ENCODE assay signal across 8 cellular contexts in the genomic region with DNA sequence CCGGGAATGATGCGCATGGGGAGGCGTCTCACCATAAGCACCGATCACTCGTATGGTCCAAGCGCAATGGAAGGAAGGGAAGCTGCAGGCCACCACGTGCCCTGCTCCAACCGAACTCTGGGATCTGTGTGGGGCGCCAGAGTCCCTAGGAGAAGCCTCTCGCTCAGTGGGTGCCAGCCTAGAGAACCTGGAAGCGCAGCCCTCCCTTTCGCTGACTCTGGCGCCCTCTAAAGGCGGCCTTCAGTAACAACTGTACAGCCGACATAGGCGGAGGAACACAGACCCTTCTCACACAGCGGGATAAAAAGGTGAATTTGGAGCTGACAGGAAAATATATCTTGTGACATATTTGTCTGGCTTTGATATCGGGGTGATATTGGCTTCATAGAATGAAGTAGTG.
DNase-seq lines count a peak whose midpoint lies in the region; ATAC-seq and TF ChIP-seq lines count a peak whose summit lies in the region.

No MANE protein-coding gene starts in this region.

- POLR2A ChIA-PET in HEK293T (lab: Yijun Ruan, JAX): no interaction called here

- H3K27me3 ChIP-seq in NT2/D1 (ENCODE audit: insufficient read depth, insufficient read length): no peaks in the 10 kb centered on the region

- CTCF ChIA-PET in HEK293T (lab: Yijun Ruan, JAX): interaction anchor here (0.6 to 0.7 kb wide), 4 partner anchors 14 to 969 kb away, joined by 3 to 9 read pairs (median 5); no protein-coding TSS in a partner anchor

- no peak overlapping the region for H3K9ac ChIP-seq in NT2/D1 (ENCODE audit: insufficient read length, low read depth)

- no peaks in the 10 kb centered on the region for H3K36me3 Mint-ChIP-seq in activated T-cell treated with anti-CD3 and anti-CD28 coated beads, Interleukin-2, amount 50 U/mL, for 4 hours (ENCODE audit: insufficient read depth)

- peak; percentile 22 for DNase-seq in COLO668 (lab: John Stamatoyannopoulos, UW; ENCODE audit: unreplicated experiment)
- peak; percentile 75 for DNase-seq in HEK293T (ENCODE audit: extremely low spot score)
- peak; percentile 1 for DNase-seq in NT2/D1 (ENCODE audit: low read depth, low spot score)
- DNase-seq in activated T-cell treated with anti-CD3 and anti-CD28 coated beads, Interleukin-2, amount 50 U/mL, for 4 hours: peak; percentile 29
- DNase-seq in globus pallidus (ENCODE audit: low spot score): peak; percentile 26
- peak; percentile 65 for DNase-seq in stimulated activated CD4-positive, alpha-beta T cell treated with anti-CD3 and anti-CD28 coated beads, Interleukin-15, amount 100 ng/mL, for 24 hours

- peak; percentile 30 to 43 for ATAC-seq in activated T-cell treated with anti-CD3 and anti-CD28 coated beads, Interleukin-2, amount 50 U/mL, for 4 hours
- no peak for ATAC-seq in GM19395 (IDR thresholded peaks at IDR 0.05; ENCODE audit: unreplicated experiment)
- no peak for ATAC-seq in GM21529 (IDR thresholded peaks at IDR 0.05; ENCODE audit: unreplicated experiment)

- no peaks in the 10 kb centered on the region for H3K9me3 Mint-ChIP-seq in activated T-cell treated with anti-CD3 and anti-CD28 coated beads, Interleukin-2, amount 50 U/mL, for 4 hours

- no peaks in the 10 kb centered on the region for H3K4me1 ChIP-seq in NT2/D1 (ENCODE audit: insufficient read depth, insufficient read length)

- no peak overlapping the region for H3K4me3 Mint-ChIP-seq in activated T-cell treated with anti-CD3 and anti-CD28 coated beads, Interleukin-2, amount 50 U/mL, for 4 hours

- no peaks in the 10 kb centered on the region for H3K36me3 ChIP-seq in NT2/D1 (ENCODE audit: insufficient read depth, insufficient read length, low read length)

- H3K9me3 ChIP-seq in NT2/D1 (ENCODE audit: insufficient read depth, low read length): no peaks in the 10 kb centered on the region

- H3K4me3 ChIP-seq in NT2/D1 (ENCODE audit: insufficient read length, low read depth): no peak overlapping the region

- H3K4me1 Mint-ChIP-seq in activated T-cell treated with anti-CD3 and anti-CD28 coated beads, Interleukin-2, amount 50 U/mL, for 4 hours (ENCODE audit: low read depth): no peaks in the 10 kb centered on the region

- H3K27me3 Mint-ChIP-seq in activated T-cell treated with anti-CD3 and anti-CD28 coated beads, Interleukin-2, amount 50 U/mL, for 4 hours (ENCODE audit: low read depth): peaks cover 17% of the 10 kb centered on the region

TF ChIP-seq in HEK293T, 16 proteins besides CTCF, POLR2A, EP300 and RAD21:
- TF ChIP-seq LEF1 (IDR thresholded peaks at IDR 0.05; ENCODE audit: borderline replicate concordance): no peak
- TF ChIP-seq ZNF384 (IDR thresholded peaks at IDR 0.05): no peak
- no peak for TF ChIP-seq L3MBTL2 (conservative IDR thresholded peaks at IDR 0.05)
- no peak for TF ChIP-seq FOXK2 (IDR thresholded peaks at IDR 0.05)
- TF ChIP-seq, protein P1, sequence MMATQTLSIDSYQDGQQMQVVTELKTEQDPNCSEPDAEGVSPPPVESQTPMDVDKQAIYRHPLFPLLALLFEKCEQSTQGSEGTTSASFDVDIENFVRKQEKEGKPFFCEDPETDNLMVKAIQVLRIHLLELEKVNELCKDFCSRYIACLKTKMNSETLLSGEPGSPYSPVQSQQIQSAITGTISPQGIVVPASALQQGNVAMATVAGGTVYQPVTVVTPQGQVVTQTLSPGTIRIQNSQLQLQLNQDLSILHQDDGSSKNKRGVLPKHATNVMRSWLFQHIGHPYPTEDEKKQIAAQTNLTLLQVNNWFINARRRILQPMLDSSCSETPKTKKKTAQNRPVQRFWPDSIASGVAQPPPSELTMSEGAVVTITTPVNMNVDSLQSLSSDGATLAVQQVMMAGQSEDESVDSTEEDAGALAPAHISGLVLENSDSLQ (IDR thresholded peaks at IDR 0.05): no peak
- TF ChIP-seq CTBP1 (IDR thresholded peaks at IDR 0.05; ENCODE audit: borderline replicate concordance): no peak
- TF ChIP-seq ARNT (IDR thresholded peaks at IDR 0.05): no peak
- no peak for TF ChIP-seq ELF4 (IDR thresholded peaks at IDR 0.05)
- TF ChIP-seq FOXM1 (IDR thresholded peaks at IDR 0.05; ENCODE audit: borderline replicate concordance): no peak

Comparison
In these comparisons a context has a peak if more than half of its experiments do, and no peak if none do; other contexts are left out.
1. DNase-seq: peak in every context shown above with its lines; median percentile 75 in HEK293T; 65 in stimulated activated CD4-positive, alpha-beta T cell treated with anti-CD3 and anti-CD28 coated beads, Interleukin-15, amount 100 ng/mL, for 24 hours; 29 in activated T-cell treated with anti-CD3 and anti-CD28 coated beads, Interleukin-2, amount 50 U/mL, for 4 hours; 26 in globus pallidus; 22 in COLO668; 1 in NT2/D1.
2. ATAC-seq: peak in activated T-cell treated with anti-CD3 and anti-CD28 coated beads, Interleukin-2, amount 50 U/mL, for 4 hours (2 of 2); none in GM19395 (single experiment) and GM21529 (single experiment).